16 cellular contexts compared by ENCODE assay signal in the genomic region with DNA sequence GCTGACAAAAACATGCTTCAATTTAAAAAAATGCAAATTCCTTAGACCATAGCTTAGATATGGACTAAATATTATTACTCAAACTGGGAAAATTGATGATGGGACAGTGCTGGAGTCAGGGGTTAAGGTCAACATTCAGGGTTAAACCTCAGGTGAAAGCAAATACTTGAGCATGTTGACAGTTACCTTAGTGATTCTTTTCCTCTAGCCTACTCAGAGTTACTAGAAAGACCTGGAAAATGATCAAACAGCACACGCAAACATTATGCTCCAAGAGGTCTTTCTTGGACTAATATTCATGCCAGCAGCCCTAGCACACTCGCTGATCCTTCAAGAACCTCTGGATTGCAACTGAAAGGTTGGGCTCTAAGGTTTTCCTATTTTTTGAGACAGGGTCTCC. TPM values are rescaled to one million over a fixed set of nuclear protein-coding genes. Genes with fewer than 3 reads are reported as not detected.
DNase-seq lines count a peak whose midpoint lies in the region; ATAC-seq and TF ChIP-seq lines count a peak whose summit lies in the region.
"Had no signal": no experiment of that assay in that cellular context is flagged by ENCODE, and none has a peak within 500 bp of the region (broad histone marks: within the 10 kb centered on the region; RNA-seq: fewer than 3 reads in every experiment).

No MANE protein-coding gene starts in this region.

- H3K9me3 Mint-ChIP-seq in activated CD4-positive, alpha-beta memory T cell treated with anti-CD3 and anti-CD28 coated beads for 36 hours = no peaks in the 10 kb centered on the region
- H3K9me3 Mint-ChIP-seq: activated B cell treated with CpG ODN at 0.5 μM for 24 hours; stimulated activated naive CD8-positive, alpha-beta T cell treated with anti-CD3 and anti-CD28 coated beads, Interleukin-15, Interleukin-2, amounts not matched to agents 100 ng/mL and 50 ng/mL, for 24 hours; T-helper 1 cell treated with Interleukin-12 subunit alpha and Interleukin-12 subunit beta and Interleukin-4 antibody, amounts not matched to agents 30 μg/mL and 1 μg/mL, for 36 hours had no signal

- ATAC-seq in left lung (peak; percentile 37), GM18498 (IDR thresholded peaks at IDR 0.05; ENCODE audit: unreplicated experiment) (no peak)

- H3K4me1 ChIP-seq in adipocyte (ENCODE audit: control insufficient read depth, insufficient read depth, low read length) (peaks cover 79% of the 10 kb centered on the region), left lung (peaks cover 15 to 20% of the 10 kb centered on the region in 2 donors), spleen (peaks cover 0 to 81% (median 24%) of the 10 kb centered on the region in 6 donors)

- intact Hi-C loops in left lung (cut with DNase I) (no loop called here), spleen (cut with DNase I; ENCODE audit: low total_unique reads) (no loop called here)
- intact Hi-C loops in activated CD4-positive, alpha-beta memory T cell treated with anti-CD3 and anti-CD28 coated beads for 36 hours (cut with micrococcal nuclease) = no loop called here

- POLR2A ChIA-PET in activated CD4-positive, alpha-beta memory T cell treated with anti-CD3 and anti-CD28 coated beads for 36 hours (lab: Charles Lee) = no interaction called here

- no peak overlapping the region for H3K4me3 Mint-ChIP-seq in activated CD4-positive, alpha-beta memory T cell treated with anti-CD3 and anti-CD28 coated beads for 36 hours
- H3K4me3 Mint-ChIP-seq: activated B cell treated with CpG ODN at 0.5 μM for 24 hours; stimulated activated naive CD8-positive, alpha-beta T cell treated with anti-CD3 and anti-CD28 coated beads, Interleukin-15, Interleukin-2, amounts not matched to agents 100 ng/mL and 50 ng/mL, for 24 hours; T-helper 1 cell treated with Interleukin-12 subunit alpha and Interleukin-12 subunit beta and Interleukin-4 antibody, amounts not matched to agents 30 μg/mL and 1 μg/mL, for 36 hours had no signal

- H3K4me3 ChIP-seq in adipocyte (ENCODE audit: low read length) (no peak overlapping the region), left lung (no peak overlapping the region), spleen (no peak overlapping the region), foreskin fibroblast (ENCODE audit: low read depth in 1 of 2, low read length in 2 of 2) (no peak overlapping the region)

- no peaks in the 10 kb centered on the region for H3K36me3 Mint-ChIP-seq in activated CD4-positive, alpha-beta memory T cell treated with anti-CD3 and anti-CD28 coated beads for 36 hours

- no peaks in the 10 kb centered on the region for H3K27me3 ChIP-seq in adipocyte (replicated peaks; ENCODE audit: control insufficient read depth, insufficient read depth, low read length)
- no peaks in the 10 kb centered on the region for H3K27me3 ChIP-seq in left lung
- no peaks in the 10 kb centered on the region for H3K27me3 ChIP-seq in spleen (replicated peaks in 1 of 7)

- H3K4me1 Mint-ChIP-seq in activated CD4-positive, alpha-beta memory T cell treated with anti-CD3 and anti-CD28 coated beads for 36 hours (ENCODE audit: low read depth) = no peaks in the 10 kb centered on the region
- H3K4me1 Mint-ChIP-seq: activated B cell treated with CpG ODN at 0.5 μM for 24 hours had no signal

- TF ChIP-seq CTCF in left lung (IDR thresholded peaks at IDR 0.05) (no peak), spleen (IDR thresholded peaks at IDR 0.05 in 8 of 11, conservative IDR thresholded peaks at IDR 0.05 in 3 of 11) (no peak), foreskin fibroblast (IDR thresholded peaks at IDR 0.05; ENCODE audit: low read depth, low read length) (no peak)

- TF ChIP-seq POLR2A in spleen (IDR thresholded peaks at IDR 0.05) = no peak

- DNase-seq in DMS53 treated with DMSO at 0.1 percent for 48 hours (lab: John Stamatoyannopoulos, UW; ENCODE audit: unreplicated experiment) = peak; percentile 6
- DNase-seq in adipocyte (ENCODE audit: low read depth) = no peak
- no peak for DNase-seq in left lung
- DNase-seq in spleen = no peak
- no peak for DNase-seq in NCI-H1436 (lab: John Stamatoyannopoulos, UW)
- DNase-seq in foreskin fibroblast = no peak
- DNase-seq in activated CD4-positive, alpha-beta memory T cell treated with anti-CD3 and anti-CD28 coated beads for 36 hours = no peak
- DNase-seq: activated B cell treated with CpG ODN at 0.5 μM for 24 hours; activated gamma-delta T cell treated with Interleukin-2 at 50 U/mL for 16 hours; aorta; MM.1S; NCI-H2081 treated with DMSO at 0.1 percent for 48 hours; stimulated activated CD4-positive, alpha-beta T cell treated with anti-CD3 and anti-CD28 coated beads, Interleukin-12 subunit alpha, Interleukin-12 subunit beta, amount 100 ng/mL, for 4 hours had no signal

- CTCF ChIA-PET in activated CD4-positive, alpha-beta memory T cell treated with anti-CD3 and anti-CD28 coated beads for 36 hours (lab: Charles Lee) = no interaction called here

- 78 to 88% (median 84%) methylated on average over 2 of the region's 2 CpGs for WGBS in spleen, 5 donors

- H3K27ac ChIP-seq in left lung (peak overlapping the region in 1 of 2 donors; percentile 35), spleen (peak overlapping the region in 7 of 8 donors; percentile 12 to 94 (median 72))

- H3K27ac Mint-ChIP-seq in activated CD4-positive, alpha-beta memory T cell treated with anti-CD3 and anti-CD28 coated beads for 36 hours = no peak overlapping the region
- H3K27ac Mint-ChIP-seq: activated B cell treated with CpG ODN at 0.5 μM for 24 hours; stimulated activated naive CD8-positive, alpha-beta T cell treated with anti-CD3 and anti-CD28 coated beads, Interleukin-15, Interleukin-2, amounts not matched to agents 100 ng/mL and 50 ng/mL, for 24 hours; T-helper 1 cell treated with Interleukin-12 subunit alpha and Interleukin-12 subunit beta and Interleukin-4 antibody, amounts not matched to agents 30 μg/mL and 1 μg/mL, for 36 hours had no signal

- no peaks in the 10 kb centered on the region for H3K36me3 ChIP-seq in adipocyte (ENCODE audit: control insufficient read depth, insufficient read depth, low read length, severe bottlenecking)
- H3K36me3 ChIP-seq in left lung = no peaks in the 10 kb centered on the region
- peaks cover 0 to 11% (median 0%) of the 10 kb centered on the region in 6 donors for H3K36me3 ChIP-seq in spleen

- peaks cover 7% of the 10 kb centered on the region for H3K27me3 Mint-ChIP-seq in activated CD4-positive, alpha-beta memory T cell treated with anti-CD3 and anti-CD28 coated beads for 36 hours
- H3K27me3 Mint-ChIP-seq: activated B cell treated with CpG ODN at 0.5 μM for 24 hours; stimulated activated naive CD8-positive, alpha-beta T cell treated with anti-CD3 and anti-CD28 coated beads, Interleukin-15, Interleukin-2, amounts not matched to agents 100 ng/mL and 50 ng/mL, for 24 hours had no signal

- peak overlapping the region; percentile 36 for H3K9ac ChIP-seq in adipocyte (ENCODE audit: low read length)

- H3K9me3 ChIP-seq in adipocyte (ENCODE audit: control insufficient read depth, low read length) (no peaks in the 10 kb centered on the region), left lung (no peaks in the 10 kb centered on the region), spleen (no peaks in the 10 kb centered on the region)

RNA-seq across cellular contexts. Expression of gene IGFBP7, which starts 10.8 kb away (rescaled TPM):
- 100 to 1,000 TPM; 438 to 527 TPM for total RNA-seq in left lung
- 100 to 1,000 TPM; 450 to 947 (median 589) TPM for total RNA-seq in spleen
- 100 to 1,000 TPM; 127 to 444 (median 249) TPM for polyA plus RNA-seq in spleen
- total RNA-seq in activated CD4-positive, alpha-beta memory T cell treated with anti-CD3 and anti-CD28 coated beads for 36 hours = not detected
- total RNA-seq: activated B cell treated with CpG ODN at 0.5 μM for 24 hours had no signal

Comparison
In these comparisons a context has a peak if more than half of its experiments do, and no peak if none do; other contexts are left out.
1. RNA of gene IGFBP7, which starts 10.8 kb away (total RNA-seq): 450 to 947 TPM in spleen and 438 to 527 TPM in left lung; not detected in activated CD4-positive, alpha-beta memory T cell treated with anti-CD3 and anti-CD28 coated beads for 36 hours; every median in the first group is over 100 times any median in the second.